ENCODE assay signal across 8 cellular contexts in the genomic region with DNA sequence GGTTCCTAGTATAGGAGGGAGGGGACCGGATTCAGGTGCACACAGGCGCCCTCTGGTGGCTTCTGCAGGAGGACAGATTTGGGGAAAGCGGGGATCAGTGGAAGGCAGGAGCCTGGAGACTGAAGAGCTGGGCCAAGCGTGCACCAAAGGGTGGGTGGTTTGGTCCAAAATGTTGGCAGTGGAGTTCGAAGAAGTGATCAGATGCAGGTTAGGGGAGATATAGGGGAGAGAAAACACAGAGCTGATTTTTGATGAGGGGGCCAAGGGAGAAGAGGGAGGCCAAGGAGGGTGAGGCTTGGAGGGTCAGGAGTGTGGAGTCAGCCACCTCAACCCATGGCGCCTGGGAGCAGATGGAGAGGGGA. TPM values are rescaled to one million over a fixed set of nuclear protein-coding genes. Genes with fewer than 3 reads are reported as not detected.
A peak's percentile ranks its signal among the peaks of the same experiment; 100 is the strongest.
DNase-seq lines count a peak whose midpoint lies in the region; ATAC-seq and TF ChIP-seq lines count a peak whose summit lies in the region.

No MANE protein-coding gene starts in this region.

- H3K4me1 Mint-ChIP-seq in CD8-positive, alpha-beta T cell (ENCODE audit: low read depth): peaks cover 6% of the 10 kb centered on the region
- peaks cover 13% of the 10 kb centered on the region for H3K4me1 Mint-ChIP-seq in activated CD4-positive, alpha-beta memory T cell treated with anti-CD3 and anti-CD28 coated beads for 36 hours (ENCODE audit: low read depth)

- peak; percentile 57 to 86 (median 76) for DNase-seq in CD8-positive, alpha-beta T cell
- DNase-seq in NCI-H774 (lab: John Stamatoyannopoulos, UW) (peak; percentile 56), ecto neural progenitor cell (ENCODE audit: low spot score) (peak; percentile 89), mesendoderm (peak; percentile 79)
- peak; percentile 91 for DNase-seq in activated CD4-positive, alpha-beta memory T cell treated with anti-CD3 and anti-CD28 coated beads for 36 hours
- peak; percentile 66 for DNase-seq in stimulated activated CD8-positive, alpha-beta memory T cell treated with anti-CD3 and anti-CD28 coated beads, Interleukin-15, amount 100 ng/mL, for 1 hour (ENCODE audit: low read depth)

- H3K23ac ChIP-seq in mesendoderm (ENCODE audit: low read length): no peak overlapping the region

- H3K9me3 ChIP-seq in CD8-positive, alpha-beta T cell (ENCODE audit: low read length): no peaks in the 10 kb centered on the region

- no peak overlapping the region for H3K4me3 ChIP-seq in CD8-positive, alpha-beta T cell (ENCODE audit: low read depth, low read length)
- no peak overlapping the region for H3K4me3 ChIP-seq in mesendoderm (ENCODE audit: low read length)

- H2AK5ac ChIP-seq in mesendoderm (ENCODE audit: low read length): no peak overlapping the region

- no peaks in the 10 kb centered on the region for H3K27me3 Mint-ChIP-seq in CD8-positive, alpha-beta T cell (ENCODE audit: low read depth)
- no peaks in the 10 kb centered on the region for H3K27me3 Mint-ChIP-seq in activated CD4-positive, alpha-beta memory T cell treated with anti-CD3 and anti-CD28 coated beads for 36 hours

- POLR2A ChIA-PET in CD8-positive, alpha-beta T cell (lab: Charles Lee): interaction anchor here (0.6 to 1.7 kb wide), 8 partner anchors 8 to 163 kb away, joined by 3 to 16 read pairs (median 4); a partner anchor contains a TSS
- POLR2A ChIA-PET in activated CD4-positive, alpha-beta memory T cell treated with anti-CD3 and anti-CD28 coated beads for 36 hours (lab: Charles Lee): interaction anchor here (0.6 to 1.7 kb wide), 3 partner anchors 10 to 147 kb away, joined by 4 to 7 read pairs (median 6); a partner anchor contains a TSS

- H3K4ac ChIP-seq in mesendoderm (ENCODE audit: low read depth, low read length): no peak overlapping the region

- ATAC-seq in CD8-positive, alpha-beta T cell: peak; percentile 95
- ATAC-seq in HG03571 (IDR thresholded peaks at IDR 0.05; ENCODE audit: unreplicated experiment) (peak; percentile 42), HG03196 (IDR thresholded peaks at IDR 0.05; ENCODE audit: unreplicated experiment) (no peak)

- no peak overlapping the region for H4K5ac ChIP-seq in mesendoderm (ENCODE audit: low read length)

- no peaks in the 10 kb centered on the region for H3K36me3 ChIP-seq in CD8-positive, alpha-beta T cell (ENCODE audit: insufficient read depth, low read length)
- no peaks in the 10 kb centered on the region for H3K36me3 ChIP-seq in mesendoderm (ENCODE audit: control insufficient read depth, insufficient read depth, low read length)

- H3K4me2 ChIP-seq in mesendoderm (ENCODE audit: low read length): no peak overlapping the region

- H2BK5ac ChIP-seq in mesendoderm (ENCODE audit: low read length): no peak overlapping the region

- H3K36me3 Mint-ChIP-seq in CD8-positive, alpha-beta T cell: no peaks in the 10 kb centered on the region
- H3K36me3 Mint-ChIP-seq in activated CD4-positive, alpha-beta memory T cell treated with anti-CD3 and anti-CD28 coated beads for 36 hours: no peaks in the 10 kb centered on the region

- no peak overlapping the region for H3K4me3 Mint-ChIP-seq in CD8-positive, alpha-beta T cell
- no peak overlapping the region for H3K4me3 Mint-ChIP-seq in activated CD4-positive, alpha-beta memory T cell treated with anti-CD3 and anti-CD28 coated beads for 36 hours

- H3K79me2 ChIP-seq in mesendoderm (ENCODE audit: control insufficient read depth, insufficient read depth, low read length): no peaks in the 10 kb centered on the region

- H3K79me1 ChIP-seq in mesendoderm (ENCODE audit: low read length): no peaks in the 10 kb centered on the region

- H3K27me3 ChIP-seq in CD8-positive, alpha-beta T cell (ENCODE audit: insufficient read depth, low read length): no peaks in the 10 kb centered on the region
- H3K27me3 ChIP-seq in mesendoderm (ENCODE audit: insufficient read depth, low read length, poor library complexity): no peaks in the 10 kb centered on the region

- H3K27ac ChIP-seq in CD8-positive, alpha-beta T cell (ENCODE audit: low read depth, low read length): no peak overlapping the region
- no peak overlapping the region for H3K27ac ChIP-seq in mesendoderm (ENCODE audit: low read depth, low read length)

- H4K8ac ChIP-seq in mesendoderm (ENCODE audit: low read depth, low read length): no peak overlapping the region

- no CpG with 5 or more reads among the region's 6 CpGs for WGBS in mesendoderm (ENCODE audit: extremely low coverage, insufficient coverage, low lambda C conversion rate)

- H3K4me1 ChIP-seq in CD8-positive, alpha-beta T cell (ENCODE audit: insufficient read depth, low read length): peaks cover 10% of the 10 kb centered on the region
- no peaks in the 10 kb centered on the region for H3K4me1 ChIP-seq in mesendoderm (ENCODE audit: control insufficient read depth, low read depth, low read length)

- H3K18ac ChIP-seq in mesendoderm (ENCODE audit: low read length): no peak overlapping the region

- CTCF ChIA-PET in CD8-positive, alpha-beta T cell (lab: Charles Lee): interaction anchor here (0.5 to 4.1 kb wide), 34 partner anchors 9 to 207 kb away, joined by 3 to 64 read pairs (median 4); a partner anchor contains a TSS
- CTCF ChIA-PET in activated CD4-positive, alpha-beta memory T cell treated with anti-CD3 and anti-CD28 coated beads for 36 hours (lab: Charles Lee): interaction anchor here (0.6 to 9.0 kb wide), 50 partner anchors 8 to 386 kb away, joined by 3 to 208 read pairs (median 4); a partner anchor contains a TSS

- H2BK120ac ChIP-seq in mesendoderm (ENCODE audit: low read depth, low read length): no peak overlapping the region

- H3K9me3 Mint-ChIP-seq in CD8-positive, alpha-beta T cell: no peaks in the 10 kb centered on the region
- H3K9me3 Mint-ChIP-seq in activated CD4-positive, alpha-beta memory T cell treated with anti-CD3 and anti-CD28 coated beads for 36 hours: no peaks in the 10 kb centered on the region

- intact Hi-C loops in CD8-positive, alpha-beta T cell (cut with DNase I, micrococcal nuclease): loop anchor here (1.0 to 5.0 kb wide), 3 partner anchors 28 to 382 kb away; a partner anchor contains a TSS
- intact Hi-C loops in activated CD4-positive, alpha-beta memory T cell treated with anti-CD3 and anti-CD28 coated beads for 36 hours (cut with micrococcal nuclease): loop anchor here (1.0 kb wide), 1 partner anchor 147 kb away; no protein-coding TSS in a partner anchor

- no peak overlapping the region for H2BK15ac ChIP-seq in mesendoderm (replicated peaks; ENCODE audit: low read depth)

- TF ChIP-seq CTCF in CD8-positive, alpha-beta T cell (IDR thresholded peaks at IDR 0.05): peak; percentile 74

- H3K27ac Mint-ChIP-seq in CD8-positive, alpha-beta T cell: no peak overlapping the region
- no peak overlapping the region for H3K27ac Mint-ChIP-seq in activated CD4-positive, alpha-beta memory T cell treated with anti-CD3 and anti-CD28 coated beads for 36 hours

- no peak overlapping the region for H3K9ac ChIP-seq in mesendoderm (ENCODE audit: low read length)

- no peak overlapping the region for H3K56ac ChIP-seq in mesendoderm (ENCODE audit: low read length)

RNA-seq across cellular contexts. Expression of a gene that starts 6.8 kb away (rescaled TPM):
- total RNA-seq in CD8-positive, alpha-beta T cell: 10 to 100 TPM; 18.1 to 21.3 TPM
- total RNA-seq in activated CD4-positive, alpha-beta memory T cell treated with anti-CD3 and anti-CD28 coated beads for 36 hours: 10 to 100 TPM; 75.0 to 78.3 TPM
- 107 TPM for polyA plus RNA-seq in mesendoderm (2013, experiment 1 of 2)
- polyA plus RNA-seq in mesendoderm (2013, experiment 2 of 2): 114 TPM

RNA-seq across cellular contexts. Expression of a gene that starts 16.3 kb away (rescaled TPM):
- not detected for total RNA-seq in CD8-positive, alpha-beta T cell
- 1 to 10 TPM; 1.4 to 1.7 TPM for total RNA-seq in activated CD4-positive, alpha-beta memory T cell treated with anti-CD3 and anti-CD28 coated beads for 36 hours
- not detected for polyA plus RNA-seq in mesendoderm (2013, experiment 1 of 2)
- 0.03 TPM for polyA plus RNA-seq in mesendoderm (2013, experiment 2 of 2)

RNA-seq across cellular contexts. Expression of a gene that starts 28.5 kb away (rescaled TPM):
- total RNA-seq in CD8-positive, alpha-beta T cell: 10 to 100 TPM in 1 of 2 experiments, 1 to 10 TPM in 1; 8.2 to 13.5 TPM
- total RNA-seq in activated CD4-positive, alpha-beta memory T cell treated with anti-CD3 and anti-CD28 coated beads for 36 hours: 10 to 100 TPM; 18.8 to 19.1 TPM
- polyA plus RNA-seq in mesendoderm (2013, experiment 1 of 2): 20.4 TPM
- polyA plus RNA-seq in mesendoderm (2013, experiment 2 of 2): 20.1 TPM
